Comparison of ENCODE assay signal across 13 cellular contexts in genomic region chr21:41948901-41949300, GRCh38. TPM values are rescaled to one million over a fixed set of nuclear protein-coding genes. Genes with fewer than 3 reads are reported as not detected.
DNase-seq lines count a peak whose midpoint lies in the region; TF ChIP-seq lines count a peak whose summit lies in the region.
"Had no signal": no experiment of that assay in that cellular context is flagged by ENCODE, and none has a peak within 500 bp of the region (broad histone marks: within the 10 kb centered on the region; RNA-seq: fewer than 3 reads in every experiment).

No MANE protein-coding gene starts in this region.

- no peaks in the 10 kb centered on the region for H3K9me3 Mint-ChIP-seq in chondrocyte (ENCODE audit: low read depth)
- H3K9me3 Mint-ChIP-seq in activated naive CD8-positive, alpha-beta T cell treated with anti-CD3 and anti-CD28 coated beads for 36 hours: no peaks in the 10 kb centered on the region
- H3K9me3 Mint-ChIP-seq: CD4-positive, alpha-beta T cell had no signal

- H3K27ac ChIP-seq in neuronal stem cell (replicated peaks; ENCODE audit: low read length): no peak overlapping the region
- peak overlapping the region; percentile 95 for H3K27ac ChIP-seq in subcutaneous abdominal adipose tissue (ENCODE audit: low read depth, low read length)
- no peak overlapping the region for H3K27ac ChIP-seq in smooth muscle cell (ENCODE audit: low read depth)

- no peak for TF ChIP-seq CTCF in chondrocyte (IDR thresholded peaks at IDR 0.05)
- no peak for TF ChIP-seq CTCF in smooth muscle cell (IDR thresholded peaks at IDR 0.05; ENCODE audit: borderline replicate concordance, insufficient read depth, poor library complexity, severe bottlenecking)

- DNase-seq in adipocyte (ENCODE audit: low read depth) (no peak), chondrocyte (ENCODE audit: low spot score) (peak; percentile 68), neuronal stem cell (ENCODE audit: low spot score) (no peak), smooth muscle cell (lab: John Stamatoyannopoulos, UW; ENCODE audit: unreplicated experiment) (no peak), cerebellum (ENCODE audit: low spot score) (no peak)
- DNase-seq in activated naive CD8-positive, alpha-beta T cell treated with anti-CD3 and anti-CD28 coated beads for 36 hours: no peak
- DNase-seq: Calu3; CD4-positive, alpha-beta T cell; DMS 273 treated with DMSO at 0.1 percent for 48 hours; GM23248; H7 had no signal

- H3K79me2 ChIP-seq in smooth muscle cell (ENCODE audit: low read depth): no peaks in the 10 kb centered on the region

- H3K27me3 ChIP-seq in adipocyte (replicated peaks; ENCODE audit: control insufficient read depth, insufficient read depth, low read length): no peaks in the 10 kb centered on the region
- H3K27me3 ChIP-seq in neuronal stem cell (ENCODE audit: control insufficient read depth in 3 of 3, insufficient read depth in 3 of 3, low read depth in 1 of 3, low read length in 3 of 3): peaks cover 0 to 12% (median 2%) of the 10 kb centered on the region in 3 experiments
- no peaks in the 10 kb centered on the region for H3K27me3 ChIP-seq in subcutaneous abdominal adipose tissue (ENCODE audit: control insufficient read depth in 5 of 5, insufficient read depth in 4 of 5, low read length in 5 of 5)
- no peaks in the 10 kb centered on the region for H3K27me3 ChIP-seq in smooth muscle cell (ENCODE audit: low read depth)

- H2AFZ ChIP-seq in neuronal stem cell (ENCODE audit: low read length) (no peak overlapping the region), smooth muscle cell (ENCODE audit: low read depth) (no peak overlapping the region)

- no peaks in the 10 kb centered on the region for H3K27me3 Mint-ChIP-seq in chondrocyte (ENCODE audit: low read depth)
- H3K27me3 Mint-ChIP-seq in activated naive CD8-positive, alpha-beta T cell treated with anti-CD3 and anti-CD28 coated beads for 36 hours: no peaks in the 10 kb centered on the region

- peaks cover 18% of the 10 kb centered on the region for H3K4me1 Mint-ChIP-seq in chondrocyte (ENCODE audit: low read depth)
- H3K4me1 Mint-ChIP-seq in activated naive CD8-positive, alpha-beta T cell treated with anti-CD3 and anti-CD28 coated beads for 36 hours: peaks cover 5% of the 10 kb centered on the region
- H3K4me1 Mint-ChIP-seq: B cell had no signal

- no peak overlapping the region for H2BK120ac ChIP-seq in neuronal stem cell (ENCODE audit: low read depth, low read length)

- no peak overlapping the region for H2BK15ac ChIP-seq in neuronal stem cell (ENCODE audit: low read length)

- H3K4ac ChIP-seq in neuronal stem cell (ENCODE audit: low read length): no peak overlapping the region

- no peak overlapping the region for H3K4me2 ChIP-seq in neuronal stem cell (ENCODE audit: insufficient read depth, low read length, poor library complexity, severe bottlenecking)
- H3K4me2 ChIP-seq in smooth muscle cell: no peak overlapping the region

- no peaks in the 10 kb centered on the region for H3F3A ChIP-seq in smooth muscle cell (ENCODE audit: low read depth)

- H3K36me3 ChIP-seq in adipocyte (ENCODE audit: control insufficient read depth, insufficient read depth, low read length, severe bottlenecking) (peaks cover 5% of the 10 kb centered on the region), neuronal stem cell (replicated peaks in 1 of 2; ENCODE audit: control insufficient read depth in 2 of 2, insufficient read depth in 2 of 2, low read length in 2 of 2) (no peaks in the 10 kb centered on the region), subcutaneous abdominal adipose tissue (ENCODE audit: control insufficient read depth in 5 of 5, insufficient read depth in 5 of 5, low read length in 5 of 5) (peaks cover 0 to 5% (median 4%) of the 10 kb centered on the region in 5 donors), smooth muscle cell (ENCODE audit: low read depth) (no peaks in the 10 kb centered on the region)

- H3K4me1 ChIP-seq in adipocyte (ENCODE audit: control insufficient read depth, insufficient read depth, low read length) (peaks cover 48% of the 10 kb centered on the region), neuronal stem cell (ENCODE audit: control insufficient read depth in 2 of 2, insufficient read depth in 1 of 2, low read depth in 1 of 2, low read length in 2 of 2) (peaks cover 6 to 15% of the 10 kb centered on the region in 2 donors), subcutaneous abdominal adipose tissue (ENCODE audit: control insufficient read depth in 5 of 5, insufficient read depth in 5 of 5, low read length in 5 of 5) (peaks cover 16 to 78% (median 71%) of the 10 kb centered on the region in 5 donors), smooth muscle cell (ENCODE audit: low read depth) (peaks cover 21% of the 10 kb centered on the region)

- no CpG with 5 or more reads among the region's 11 CpGs for WGBS in neuronal stem cell (ENCODE audit: extremely low coverage in 2 of 2, insufficient read length in 2 of 2, insufficient replicate concordance in 1 of 2), 2 donors
- WGBS in smooth muscle cell (ENCODE audit: low lambda C conversion rate): 97% methylated on average over 11 of the region's 11 CpGs

- peak overlapping the region; percentile 24 for H2AK5ac ChIP-seq in neuronal stem cell (ENCODE audit: low read depth, low read length)

- H4K91ac ChIP-seq in neuronal stem cell (ENCODE audit: low read depth, low read length, poor library complexity): no peak overlapping the region

- no peak overlapping the region for H4K8ac ChIP-seq in neuronal stem cell (ENCODE audit: low read depth, low read length)

- H3K4me3 ChIP-seq in adipocyte (ENCODE audit: low read length): no peak overlapping the region
- H3K4me3 ChIP-seq in neuronal stem cell (ENCODE audit: low read length in 2 of 2): no peak overlapping the region
- peak overlapping the region in 1 of 5 donors; percentile 5 for H3K4me3 ChIP-seq in subcutaneous abdominal adipose tissue (ENCODE audit: low read depth in 1 of 5, low read length in 5 of 5)
- no peak overlapping the region for H3K4me3 ChIP-seq in smooth muscle cell

- peak overlapping the region; percentile 77 for H3K9ac ChIP-seq in adipocyte (ENCODE audit: low read length)
- H3K9ac ChIP-seq in neuronal stem cell (ENCODE audit: low read depth, low read length, poor library complexity): no peak overlapping the region
- H3K9ac ChIP-seq in subcutaneous abdominal adipose tissue (ENCODE audit: low read length in 5 of 5): peak overlapping the region in 1 of 5 donors; percentile 49
- no peak overlapping the region for H3K9ac ChIP-seq in smooth muscle cell (ENCODE audit: low read depth)

- H4K20me1 ChIP-seq in smooth muscle cell (ENCODE audit: low read depth): peaks cover 9% of the 10 kb centered on the region

- no peaks in the 10 kb centered on the region for H3K36me3 Mint-ChIP-seq in chondrocyte (ENCODE audit: low read depth)
- H3K36me3 Mint-ChIP-seq in activated naive CD8-positive, alpha-beta T cell treated with anti-CD3 and anti-CD28 coated beads for 36 hours: peaks cover 4% of the 10 kb centered on the region

- H3K4me3 Mint-ChIP-seq in chondrocyte (ENCODE audit: unreplicated experiment): no peak overlapping the region
- no peak overlapping the region for H3K4me3 Mint-ChIP-seq in activated naive CD8-positive, alpha-beta T cell treated with anti-CD3 and anti-CD28 coated beads for 36 hours
- H3K4me3 Mint-ChIP-seq: B cell; CD4-positive, alpha-beta T cell had no signal

- H3K14ac ChIP-seq in neuronal stem cell (ENCODE audit: low read length): peak overlapping the region; percentile 60

- H3K27ac Mint-ChIP-seq in chondrocyte (ENCODE audit: unreplicated experiment): no peak overlapping the region
- no peak overlapping the region for H3K27ac Mint-ChIP-seq in activated naive CD8-positive, alpha-beta T cell treated with anti-CD3 and anti-CD28 coated beads for 36 hours
- H3K27ac Mint-ChIP-seq: B cell; CD4-positive, alpha-beta T cell had no signal

- H3K79me1 ChIP-seq in neuronal stem cell (ENCODE audit: low read depth, low read length): peaks cover 4% of the 10 kb centered on the region

- H3K23ac ChIP-seq in neuronal stem cell (ENCODE audit: low read depth, low read length, poor library complexity): no peak overlapping the region

- peak overlapping the region; percentile 48 for H3K18ac ChIP-seq in neuronal stem cell (ENCODE audit: low read length)

- no peak overlapping the region for H2BK5ac ChIP-seq in neuronal stem cell (ENCODE audit: low read length)

- H2BK12ac ChIP-seq in neuronal stem cell (ENCODE audit: low read length): no peak overlapping the region

- H3K9me3 ChIP-seq in adipocyte (ENCODE audit: control insufficient read depth, low read length) (no peaks in the 10 kb centered on the region), neuronal stem cell (replicated peaks in 1 of 2; ENCODE audit: control insufficient read depth in 2 of 2, insufficient read depth in 1 of 2, low read depth in 1 of 2, low read length in 2 of 2) (peaks cover 2% of the 10 kb centered on the region in 2 donors), subcutaneous abdominal adipose tissue (ENCODE audit: control insufficient read depth in 5 of 5, low read length in 5 of 5) (no peaks in the 10 kb centered on the region), smooth muscle cell (replicated peaks; ENCODE audit: low read depth) (no peaks in the 10 kb centered on the region)

RNA-seq across cellular contexts. Expression of gene C2CD2, which starts 4.9 kb away (rescaled TPM):
- total RNA-seq in chondrocyte (8.9 to 18.2 TPM (median 18.1 TPM) in 3 replicates), smooth muscle cell (6.1 and 6.2 TPM in 2 replicates), cerebellum (16.4 TPM)
- polyA plus RNA-seq in neuronal stem cell (2013, experiment 1 of 2): 9.9 TPM
- 10.7 TPM for polyA plus RNA-seq in neuronal stem cell (2013, experiment 2 of 2)
- polyA plus RNA-seq in smooth muscle cell: 3.4 and 4.2 TPM in 2 replicates
- 1 to 10 TPM; 6.3 to 7.6 TPM for total RNA-seq in activated naive CD8-positive, alpha-beta T cell treated with anti-CD3 and anti-CD28 coated beads for 36 hours
